In the genomic region with DNA sequence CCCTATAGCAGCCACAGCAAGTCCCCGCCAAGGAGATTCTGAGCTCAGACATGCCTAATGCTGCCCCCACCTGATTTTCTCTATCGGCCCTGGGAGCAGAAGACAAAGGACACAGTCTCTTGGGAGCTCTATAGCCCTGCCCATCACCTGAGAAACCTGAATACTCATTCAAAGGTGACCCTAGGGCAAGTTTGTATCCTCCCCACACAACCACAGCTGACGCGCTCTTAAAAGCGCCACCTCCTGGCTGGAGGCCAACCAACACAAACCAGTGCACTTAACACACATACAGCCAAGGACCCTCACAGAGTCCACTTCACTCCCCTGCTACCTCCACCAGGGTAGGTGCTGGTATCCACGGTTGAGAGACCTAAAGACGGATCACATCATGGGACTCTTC, we compare ENCODE assay signal across 18 cellular contexts. TPM values are rescaled to one million over a fixed set of nuclear protein-coding genes. Genes with fewer than 3 reads are reported as not detected.
DNase-seq lines count a peak whose midpoint lies in the region; ATAC-seq and TF ChIP-seq lines count a peak whose summit lies in the region.
"Had no signal": no experiment of that assay in that cellular context is flagged by ENCODE, and none has a peak within 500 bp of the region (broad histone marks: within the 10 kb centered on the region; RNA-seq: fewer than 3 reads in every experiment).

No MANE protein-coding gene starts in this region.

- no peaks in the 10 kb centered on the region for H3K27me3 ChIP-seq in BLaER1
- H3K27me3 ChIP-seq in DND-41 (ENCODE audit: insufficient read depth, low read length, poor library complexity) = peaks cover 4% of the 10 kb centered on the region
- peaks cover 38% of the 10 kb centered on the region for H3K27me3 ChIP-seq in endodermal cell (ENCODE audit: control insufficient read depth, insufficient read depth, low read length, poor library complexity, severe bottlenecking)
- H3K27me3 ChIP-seq: thyroid gland had no signal

- no peak overlapping the region for H3K27ac Mint-ChIP-seq in endodermal cell
- H3K27ac Mint-ChIP-seq: activated T-helper 1 cell treated with anti-CD3 and anti-CD28 coated beads, Interleukin-12 subunit alpha, Interleukin-12 subunit beta, Interleukin-2, Interleukin-4 antibody, amounts not matched to agents 30 ng/mL and 10 ng/mL and 1 ng/mL, durations not matched to agents 14 hours and 24 hours and 36 hours; CD8-positive, alpha-beta memory T cell had no signal

- whole genome bisulfite sequencing in endodermal cell (ENCODE audit: insufficient coverage in 1 of 2, insufficient read length in 1 of 2), 2 experiments = 73 to 90% methylated on average over 2 to 7 of the region's 7 CpGs

- H3K79me2 ChIP-seq in DND-41 (ENCODE audit: insufficient read depth, low read length) = no peaks in the 10 kb centered on the region

- peak overlapping the region; percentile 35 for H3K4me2 ChIP-seq in BLaER1
- no peak overlapping the region for H3K4me2 ChIP-seq in DND-41 (ENCODE audit: insufficient read depth, low read length)
- H3K4me2 ChIP-seq: PC-9 had no signal

- H4K20me1 ChIP-seq in BLaER1 = no peaks in the 10 kb centered on the region
- no peaks in the 10 kb centered on the region for H4K20me1 ChIP-seq in DND-41 (ENCODE audit: insufficient read depth, low read length)

- peaks cover 7% of the 10 kb centered on the region for H3K9me3 ChIP-seq in BLaER1
- H3K9me3 ChIP-seq in DND-41 (ENCODE audit: insufficient read depth, low read length, severe bottlenecking) = no peaks in the 10 kb centered on the region
- peaks cover 32% of the 10 kb centered on the region for H3K9me3 ChIP-seq in endodermal cell (ENCODE audit: control insufficient read depth, low read length)
- H3K9me3 ChIP-seq: HAP-1, thyroid gland had no signal

- H3K36me3 Mint-ChIP-seq in endodermal cell (ENCODE audit: low read depth) = no peaks in the 10 kb centered on the region
- H3K36me3 Mint-ChIP-seq: CD8-positive, alpha-beta memory T cell had no signal

- DNase-seq in DND-41 (no peak), NB4 (ENCODE audit: low read depth) (no peak), endodermal cell (peak; percentile 89), NCI-H2029 (lab: John Stamatoyannopoulos, UW) (no peak), OCI-M2 (lab: John Stamatoyannopoulos, UW; ENCODE audit: unreplicated experiment) (no peak)
- DNase-seq: activated CD4-positive, alpha-beta T cell treated with anti-CD3 and anti-CD28 coated beads for 4 hours; CD8-positive, alpha-beta memory T cell; PC-9; small intestine had no signal

- H3K9ac ChIP-seq in BLaER1 (no peak overlapping the region), DND-41 (ENCODE audit: low read depth, low read length) (no peak overlapping the region), endodermal cell (ENCODE audit: extremely low read depth, low read length, poor library complexity, severe bottlenecking) (no peak overlapping the region)

- H3K36me3 ChIP-seq in BLaER1 (no peaks in the 10 kb centered on the region), DND-41 (ENCODE audit: insufficient read depth, low read length) (no peaks in the 10 kb centered on the region), endodermal cell (ENCODE audit: control insufficient read depth, insufficient read depth, low read length) (no peaks in the 10 kb centered on the region)
- H3K36me3 ChIP-seq: HAP-1, thyroid gland had no signal

- no peaks in the 10 kb centered on the region for H3K4me1 Mint-ChIP-seq in endodermal cell
- H3K4me1 Mint-ChIP-seq: CD8-positive, alpha-beta memory T cell had no signal

- H3K27ac ChIP-seq in BLaER1 (no peak overlapping the region), DND-41 (ENCODE audit: low read length) (no peak overlapping the region), endodermal cell (ENCODE audit: low read depth, low read length) (no peak overlapping the region)
- H3K27ac ChIP-seq: PC-9, thyroid gland had no signal

- H3K27me3 Mint-ChIP-seq in endodermal cell (ENCODE audit: insufficient read depth) = peaks cover 75% of the 10 kb centered on the region

- no peak overlapping the region for H3K4me3 Mint-ChIP-seq in endodermal cell
- H3K4me3 Mint-ChIP-seq: activated T-helper 1 cell treated with anti-CD3 and anti-CD28 coated beads, Interleukin-12 subunit alpha, Interleukin-12 subunit beta, Interleukin-2, Interleukin-4 antibody, amounts not matched to agents 30 ng/mL and 10 ng/mL and 1 ng/mL, durations not matched to agents 14 hours and 24 hours and 36 hours; CD8-positive, alpha-beta memory T cell had no signal

- H3K9me3 Mint-ChIP-seq in endodermal cell = peaks cover 40% of the 10 kb centered on the region
- H3K9me3 Mint-ChIP-seq: activated T-helper 1 cell treated with anti-CD3 and anti-CD28 coated beads, Interleukin-12 subunit alpha, Interleukin-12 subunit beta, Interleukin-2, Interleukin-4 antibody, amounts not matched to agents 30 ng/mL and 10 ng/mL and 1 ng/mL, durations not matched to agents 14 hours and 24 hours and 36 hours; CD8-positive, alpha-beta memory T cell had no signal

- ATAC-seq in DND-41 (ENCODE audit: insufficient read depth, low read depth) = no peak
- no peak for ATAC-seq in HG03025 (IDR thresholded peaks at IDR 0.05; ENCODE audit: low FRiP score, unreplicated experiment)
- no peak for ATAC-seq in HG03196 (IDR thresholded peaks at IDR 0.05; ENCODE audit: unreplicated experiment)

- TF ChIP-seq POLR2A in NB4 (IDR thresholded peaks at IDR 0.05; ENCODE audit: extremely low read depth, insufficient read length) = no peak

- H3K4me3 ChIP-seq in BLaER1 (no peak overlapping the region), DND-41 (ENCODE audit: low read depth in 1 of 2, low read length in 2 of 2) (no peak overlapping the region), NB4 (ENCODE audit: low read depth, low read length) (no peak overlapping the region), endodermal cell (ENCODE audit: low read length) (no peak overlapping the region)
- H3K4me3 ChIP-seq: HAP-1, lung, PC-9, thyroid gland had no signal

- no peak overlapping the region for H2AFZ ChIP-seq in DND-41 (ENCODE audit: low read depth, low read length)
- H2AFZ ChIP-seq: PC-9 had no signal

- TF ChIP-seq CTCF in DND-41 (IDR thresholded peaks at IDR 0.05; ENCODE audit: borderline replicate concordance, extremely low read depth, low read length, poor library complexity, severe bottlenecking) = peak; percentile 45
- peak; percentile 69 for TF ChIP-seq CTCF in NB4 (IDR thresholded peaks at IDR 0.05; ENCODE audit: low read depth, low read length)
- TF ChIP-seq CTCF in endodermal cell (conservative IDR thresholded peaks at IDR 0.05) = peak; percentile 69

- H3K4me1 ChIP-seq in BLaER1 = peaks cover 10% of the 10 kb centered on the region
- H3K4me1 ChIP-seq in DND-41 (ENCODE audit: insufficient read depth, low read length) = no peaks in the 10 kb centered on the region
- no peaks in the 10 kb centered on the region for H3K4me1 ChIP-seq in endodermal cell (ENCODE audit: control insufficient read depth, insufficient read depth, low read length)
- H3K4me1 ChIP-seq: HAP-1, thyroid gland had no signal

RNA-seq across cellular contexts. Expression of gene IGFL4, which starts 8.8 kb away (rescaled TPM):
- total RNA-seq in endodermal cell = under 1 TPM; 0.33 to 0.60 TPM
- 0.11 TPM for polyA plus RNA-seq in endodermal cell (2013, experiment 1 of 2)
- polyA plus RNA-seq in endodermal cell (2013, experiment 2 of 2) = 0.33 TPM
- total RNA-seq: activated T-helper 1 cell treated with anti-CD3 and anti-CD28 coated beads, Interleukin-12 subunit alpha, Interleukin-12 subunit beta, Interleukin-2, Interleukin-4 antibody, amounts not matched to agents 30 ng/mL and 10 ng/mL and 1 ng/mL, durations not matched to agents 14 hours and 24 hours and 36 hours; CD8-positive, alpha-beta memory T cell; endothelial cell of umbilical vein; lung; PC-9; T-helper 1 cell treated with Interleukin-12 subunit alpha and Interleukin-12 subunit beta and Interleukin-4 antibody, amounts not matched to agents 30 ng/mL and 1 ng/mL, for 36 hours; thyroid gland had no signal
- polyA plus RNA-seq: CD8-positive, alpha-beta memory T cell; endothelial cell of umbilical vein; lung had no signal

RNA-seq across cellular contexts. Expression of gene PGLYRP1, which starts 26.7 kb away (rescaled TPM):
- total RNA-seq in endodermal cell = not detected
- not detected for polyA plus RNA-seq in endodermal cell (2013, experiment 1 of 2)
- polyA plus RNA-seq in endodermal cell (2013, experiment 2 of 2) = not detected
- total RNA-seq: activated T-helper 1 cell treated with anti-CD3 and anti-CD28 coated beads, Interleukin-12 subunit alpha, Interleukin-12 subunit beta, Interleukin-2, Interleukin-4 antibody, amounts not matched to agents 30 ng/mL and 10 ng/mL and 1 ng/mL, durations not matched to agents 14 hours and 24 hours and 36 hours; CD8-positive, alpha-beta memory T cell; endothelial cell of umbilical vein; PC-9; T-helper 1 cell treated with Interleukin-12 subunit alpha and Interleukin-12 subunit beta and Interleukin-4 antibody, amounts not matched to agents 30 ng/mL and 1 ng/mL, for 36 hours had no signal
- polyA plus RNA-seq: CD8-positive, alpha-beta memory T cell; endothelial cell of umbilical vein; small intestine had no signal

RNA-seq across cellular contexts. Expression of gene CCDC61, which starts 54.3 kb away (rescaled TPM):
- 10 to 100 TPM; 23.2 to 23.6 TPM for total RNA-seq in endodermal cell
- 12.8 TPM for polyA plus RNA-seq in endodermal cell (2013, experiment 1 of 2)
- polyA plus RNA-seq in endodermal cell (2013, experiment 2 of 2) = 9.6 TPM
